8 cellular contexts compared by ENCODE assay signal in the genomic region with DNA sequence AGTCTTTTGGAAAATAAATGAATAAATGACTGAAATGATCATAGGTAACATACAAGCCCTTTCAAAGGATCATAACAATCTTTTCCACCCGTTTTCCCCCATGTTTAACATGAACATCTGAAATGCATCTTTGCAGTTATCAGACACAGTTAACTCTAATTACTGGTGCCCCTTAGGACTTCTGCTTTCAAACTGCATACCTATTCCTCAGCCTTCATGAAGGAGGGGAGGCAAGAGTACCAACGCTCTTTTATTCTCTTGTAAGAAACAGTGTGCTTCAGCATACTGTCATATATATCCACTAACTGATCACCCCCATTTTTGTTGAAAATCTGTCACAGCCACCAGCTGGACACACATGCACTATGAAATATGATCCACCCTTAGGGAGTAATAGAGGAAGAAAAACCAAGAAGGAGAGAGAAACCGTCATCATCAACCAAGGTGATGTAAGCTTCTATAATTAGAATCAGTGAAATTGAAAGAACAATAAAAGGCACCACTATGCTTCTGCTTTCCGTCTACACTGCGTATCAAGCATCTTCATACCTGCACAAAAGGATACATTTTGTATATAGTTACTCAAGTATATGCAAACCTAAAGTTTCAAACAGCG.
A peak's percentile ranks its signal among the peaks of the same experiment; 100 is the strongest.
DNase-seq lines count a peak whose midpoint lies in the region; ATAC-seq and TF ChIP-seq lines count a peak whose summit lies in the region.

No MANE protein-coding gene starts in this region.

- CTCF ChIA-PET in A673 (lab: Charles Lee) = no interaction called here

- H3K27ac ChIP-seq in A673 (ENCODE audit: low read depth, low read length, poor library complexity, severe bottlenecking) = no peak overlapping the region
- peak overlapping the region in 49 of 59 donors; percentile 3 to 79 (median 49) for H3K27ac ChIP-seq in dorsolateral prefrontal cortex
- H3K27ac ChIP-seq in upper lobe of right lung = no peak overlapping the region
- H3K27ac ChIP-seq in vagina = no peak overlapping the region

- DNase-seq in A673 (ENCODE audit: low spot score) = peak; percentile 39
- DNase-seq in NCI-H748 (lab: John Stamatoyannopoulos, UW; ENCODE audit: unreplicated experiment) = peak; percentile 58
- DNase-seq in dorsolateral prefrontal cortex = no peak
- no peak for DNase-seq in upper lobe of right lung
- no peak for DNase-seq in vagina (ENCODE audit: extremely low spot score in 2 of 2)
- no peak for DNase-seq in stimulated activated naive CD4-positive, alpha-beta T cell treated with Interleukin-2 at 50 U/mL for 16 hours (lab: John Stamatoyannopoulos, UW)

- intact Hi-C loops in A673 (cut with micrococcal nuclease; ENCODE audit: unreplicated experiment) = no loop called here
- intact Hi-C loops in dorsolateral prefrontal cortex (cut with DNase I) = no loop called here
- intact Hi-C loops in upper lobe of right lung (cut with DNase I) = no loop called here
- intact Hi-C loops in vagina (cut with DNase I) = no loop called here

- ATAC-seq in GM18868 (IDR thresholded peaks at IDR 0.05; ENCODE audit: unreplicated experiment) (peak; percentile 95), HG02973 (IDR thresholded peaks at IDR 0.05; ENCODE audit: unreplicated experiment) (peak; percentile 96), upper lobe of right lung (peak; percentile 75)

- POLR2A ChIA-PET in A673 (lab: Charles Lee; ENCODE audit: low non-redundant PET) = no interaction called here

- TF ChIP-seq CTCF in A673 (conservative IDR thresholded peaks at IDR 0.05; ENCODE audit: low read depth, low read length) (no peak), dorsolateral prefrontal cortex (IDR thresholded peaks at IDR 0.05 in 54 of 56, conservative IDR thresholded peaks at IDR 0.05 in 2 of 56; ENCODE audit: low read depth in 1 of 56, partially characterized antibody in 56 of 56) (no peak), upper lobe of right lung (IDR thresholded peaks at IDR 0.05) (no peak), vagina (IDR thresholded peaks at IDR 0.05) (no peak)

- H3K36me3 ChIP-seq in A673 (ENCODE audit: insufficient read depth, low read length, poor library complexity, severe bottlenecking) (no peaks in the 10 kb centered on the region), upper lobe of right lung (no peaks in the 10 kb centered on the region), vagina (no peaks in the 10 kb centered on the region)

- no peak overlapping the region for H3K4me3 ChIP-seq in A673 (ENCODE audit: low read depth, low read length, poor library complexity, severe bottlenecking)
- peak overlapping the region in 4 of 59 donors; percentile 3 to 11 (median 6) for H3K4me3 ChIP-seq in dorsolateral prefrontal cortex
- no peak overlapping the region for H3K4me3 ChIP-seq in upper lobe of right lung
- no peak overlapping the region for H3K4me3 ChIP-seq in vagina

- no peak for TF ChIP-seq POLR2A in vagina (IDR thresholded peaks at IDR 0.05)

- H3K9me3 ChIP-seq in A673 (ENCODE audit: low read depth, low read length, poor library complexity, severe bottlenecking) (no peaks in the 10 kb centered on the region), upper lobe of right lung (no peaks in the 10 kb centered on the region), vagina (no peaks in the 10 kb centered on the region)

- peaks cover 39% of the 10 kb centered on the region for H3K4me1 ChIP-seq in A673 (ENCODE audit: insufficient read depth, low read length, poor library complexity, severe bottlenecking)
- no peaks in the 10 kb centered on the region for H3K4me1 ChIP-seq in upper lobe of right lung
- peaks cover 19% of the 10 kb centered on the region for H3K4me1 ChIP-seq in vagina

- no TSS peak for BruUV-seq in A673 (replicated peaks; lab: Mats Ljungman, UMichigan)

- H3K27me3 ChIP-seq in A673 (replicated peaks; ENCODE audit: insufficient read depth, low read depth, low read length, poor library complexity) (no peaks in the 10 kb centered on the region), dorsolateral prefrontal cortex (no peaks in the 10 kb centered on the region), upper lobe of right lung (no peaks in the 10 kb centered on the region), vagina (no peaks in the 10 kb centered on the region)

Comparison
In these comparisons a context has a peak if more than half of its experiments do, and no peak if none do; other contexts are left out.
1. DNase-seq: peak in A673 (single experiment) and NCI-H748 (single experiment); none in dorsolateral prefrontal cortex (0 of 10), upper lobe of right lung (single experiment), vagina (0 of 2) and stimulated activated naive CD4-positive, alpha-beta T cell treated with Interleukin-2 at 50 U/mL for 16 hours (single experiment).
2. H3K27ac ChIP-seq: peak in dorsolateral prefrontal cortex (49 of 59); none in A673 (single experiment), upper lobe of right lung (single experiment) and vagina (single experiment).
3. Peak in every context shown above with its lines, with median percentiles within 50 percentile points of each other: ATAC-seq.